ENCODE assay signal across 8 cellular contexts in the genomic region with DNA sequence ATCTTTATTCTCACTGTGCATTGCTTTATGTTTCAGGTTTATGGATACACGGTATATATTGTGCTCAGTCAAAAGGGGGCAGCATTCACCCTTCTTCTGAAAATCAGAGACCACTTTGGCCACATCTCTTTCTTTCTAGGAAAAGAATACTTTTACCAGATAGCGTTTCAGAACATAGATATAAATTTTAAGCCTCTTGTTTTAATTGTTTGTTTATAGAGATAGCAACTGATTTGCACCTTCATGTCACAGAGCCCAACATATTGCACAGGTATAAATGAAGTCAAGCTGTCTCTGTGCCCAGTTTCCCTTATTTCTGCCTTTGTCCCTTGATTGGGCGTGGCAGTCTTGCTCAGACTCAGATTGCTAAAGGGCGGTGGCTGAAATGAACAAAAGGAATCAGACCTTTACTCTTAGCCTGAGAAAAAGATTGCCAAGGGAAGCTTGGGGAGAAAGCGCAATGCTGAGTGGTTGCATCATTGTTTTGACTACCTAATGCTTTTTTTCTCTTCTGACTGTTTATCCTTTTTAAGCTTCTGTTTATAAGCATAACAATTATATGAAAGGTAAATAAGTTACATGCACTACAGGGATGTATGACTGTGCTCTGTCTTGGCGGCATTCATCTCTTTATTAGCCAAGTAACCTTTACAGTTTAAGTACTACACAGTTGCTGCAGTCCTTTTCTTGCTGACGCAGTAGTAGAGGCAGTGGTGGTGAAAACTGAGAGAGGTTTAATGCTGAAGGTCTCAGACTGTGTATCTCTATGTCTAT.
DNase-seq lines count a peak whose midpoint lies in the region; TF ChIP-seq lines count a peak whose summit lies in the region.

No MANE protein-coding gene starts in this region.

- H3K9ac ChIP-seq in HUES48 (ENCODE audit: low read depth, low read length), result peak overlapping the region; percentile 22; the same call in 1 of the 2 replicates

- TF ChIP-seq POLR2A in breast epithelium (IDR thresholded peaks at IDR 0.05) (no peak), stomach (IDR thresholded peaks at IDR 0.05) (no peak)

- no peaks in the 10 kb centered on the region for H3K9me3 ChIP-seq in HUES48 (ENCODE audit: control insufficient read depth, insufficient read depth, low read length)
- no peaks in the 10 kb centered on the region for H3K9me3 ChIP-seq in breast epithelium
- H3K9me3 ChIP-seq in stomach, result no peaks in the 10 kb centered on the region

- H3K4me3 ChIP-seq in HUES48 (ENCODE audit: low read depth, low read length) (0 out of 2 replicates have a peak overlapping the region, but pooled peaks have one; percentile 36), breast epithelium (no peak overlapping the region), stomach (no peak overlapping the region)

- TF ChIP-seq CTCF in breast epithelium (IDR thresholded peaks at IDR 0.05) (peak in 2 of 3 donors; percentile 24 to 55), stomach (IDR thresholded peaks at IDR 0.05) (peak in 4 of 7 experiments; percentile 3 to 49 (median 32))

- DNase-seq in stimulated activated CD4-positive, alpha-beta T cell treated with anti-CD3 and anti-CD28 coated beads, Interleukin-2, amount 100 ng/mL, for 48 hours, result peak; percentile 3 to 11
- DNase-seq in stimulated activated CD4-positive, alpha-beta T cell treated with anti-CD3 and anti-CD28 coated beads, Interleukin-4, amount 100 ng/mL, for 4 hours, result no peak
- DNase-seq in NCI-H748 treated with DMSO at 0.1 percent for 48 hours (lab: John Stamatoyannopoulos, UW) (peak; percentile 92), breast epithelium (ENCODE audit: low spot score in 2 of 2) (no peak), islet precursor cell (peak; percentile 53), stomach (no peak)
- no peak for DNase-seq in activated CD4-positive, CD25-positive, alpha-beta regulatory T cell treated with anti-CD3 and anti-CD28 coated beads, Interleukin-2, amount 50 U/mL, for 72 hours

- no peak for TF ChIP-seq EP300 in stomach (IDR thresholded peaks at IDR 0.05)

- 17 to 19% (median 18%) methylated on average over 7 of the region's 7 CpGs for WGBS in stomach, 5 donors

- H3K27ac ChIP-seq in HUES48 (ENCODE audit: low read depth, low read length), result peak overlapping the region; percentile 67
- H3K27ac ChIP-seq in breast epithelium, result no peak overlapping the region
- H3K27ac ChIP-seq in stomach, result no peak overlapping the region

- H3K36me3 ChIP-seq in HUES48 (ENCODE audit: control insufficient read depth, insufficient read depth, low read length), result no peaks in the 10 kb centered on the region
- H3K36me3 ChIP-seq in breast epithelium, result no peaks in the 10 kb centered on the region
- no peaks in the 10 kb centered on the region for H3K36me3 ChIP-seq in stomach

- H3K4me1 ChIP-seq in HUES48 (ENCODE audit: control insufficient read depth, insufficient read depth, low read length) (peaks cover 20% of the 10 kb centered on the region), breast epithelium (no peaks in the 10 kb centered on the region), stomach (peaks cover 0 to 14% (median 5%) of the 10 kb centered on the region in 4 donors)

- no peaks in the 10 kb centered on the region for H3K27me3 ChIP-seq in HUES48 (ENCODE audit: control insufficient read depth, insufficient read depth, low read length)
- no peaks in the 10 kb centered on the region for H3K27me3 ChIP-seq in breast epithelium
- H3K27me3 ChIP-seq in stomach, result peaks cover 0 to 6% (median 0%) of the 10 kb centered on the region in 3 donors

- intact Hi-C loops in breast epithelium (cut with DNase I; ENCODE audit: low total_unique reads), result no loop called here
- intact Hi-C loops in stomach (cut with DNase I; ENCODE audit: low total_unique reads), result loop anchor here (5.0 kb wide), 1 partner anchor 469 kb away; no protein-coding TSS in a partner anchor

Comparison
In these comparisons a context has a peak if more than half of its experiments do, and no peak if none do; other contexts are left out.
1. DNase-seq: peak in stimulated activated CD4-positive, alpha-beta T cell treated with anti-CD3 and anti-CD28 coated beads, Interleukin-2, amount 100 ng/mL, for 48 hours (2 of 2), NCI-H748 treated with DMSO at 0.1 percent for 48 hours (single experiment) and islet precursor cell (single experiment); none in stimulated activated CD4-positive, alpha-beta T cell treated with anti-CD3 and anti-CD28 coated beads, Interleukin-4, amount 100 ng/mL, for 4 hours (0 of 2), breast epithelium (0 of 2), stomach (single experiment) and activated CD4-positive, CD25-positive, alpha-beta regulatory T cell treated with anti-CD3 and anti-CD28 coated beads, Interleukin-2, amount 50 U/mL, for 72 hours (single experiment).